20 cellular contexts compared by ENCODE assay signal in genomic region chr6:44105993-44106740, GRCh38. TPM values are rescaled to one million over a fixed set of nuclear protein-coding genes. Genes with fewer than 3 reads are reported as not detected.
DNase-seq lines count a peak whose midpoint lies in the region; ATAC-seq and TF ChIP-seq lines count a peak whose summit lies in the region.
"Had no signal": no experiment of that assay in that cellular context is flagged by ENCODE, and none has a peak within 500 bp of the region (broad histone marks: within the 10 kb centered on the region; RNA-seq: fewer than 3 reads in every experiment).

No MANE protein-coding gene starts in this region.

- ATAC-seq in left colon (peak; percentile 81), HG02798 (IDR thresholded peaks at IDR 0.05; ENCODE audit: poor library complexity, unreplicated experiment) (no peak)
- ATAC-seq: left ventricle myocardium superior; stimulated activated naive CD8-positive, alpha-beta T cell treated with anti-CD3 and anti-CD28 coated beads, Interleukin-15, Interleukin-2, amounts not matched to agents 100 U/mL and 50 U/mL, for 24 hours had no signal

- intact Hi-C loops in activated CD4-positive, alpha-beta memory T cell treated with anti-CD3 and anti-CD28 coated beads for 36 hours (cut with micrococcal nuclease): no loop called here
- intact Hi-C loops in left colon (cut with DNase I, micrococcal nuclease): no loop called here

- CTCF ChIA-PET in activated CD4-positive, alpha-beta memory T cell treated with anti-CD3 and anti-CD28 coated beads for 36 hours (lab: Charles Lee): interaction anchor here (0.9 to 1.0 kb wide), 2 partner anchors 10 to 199 kb away, joined by 3 to 4 read pairs; no protein-coding TSS in a partner anchor
- CTCF ChIA-PET in activated CD4-positive, alpha-beta memory T cell treated with anti-CD3 and anti-CD28 coated beads, Interleukin-2, amount 10 ng/mL, durations not matched to agents 7 days and 5 days (lab: Charles Lee): interaction anchor here (3.3 kb wide), 1 partner anchor 10 kb away, joined by 12 read pairs; no protein-coding TSS in a partner anchor

- H3K4me1 Mint-ChIP-seq in activated CD4-positive, alpha-beta memory T cell treated with anti-CD3 and anti-CD28 coated beads for 36 hours (ENCODE audit: low read depth): peaks cover 2% of the 10 kb centered on the region
- H3K4me1 Mint-ChIP-seq in activated CD4-positive, alpha-beta memory T cell treated with anti-CD3 and anti-CD28 coated beads, Interleukin-2, amount 10 ng/mL, durations not matched to agents 7 days and 5 days: peaks cover 21% of the 10 kb centered on the region
- peaks cover 17% of the 10 kb centered on the region for H3K4me1 Mint-ChIP-seq in type B pancreatic cell (ENCODE audit: unreplicated experiment)

- POLR2A ChIA-PET in activated CD4-positive, alpha-beta memory T cell treated with anti-CD3 and anti-CD28 coated beads for 36 hours (lab: Charles Lee): no interaction called here
- POLR2A ChIA-PET in activated CD4-positive, alpha-beta memory T cell treated with anti-CD3 and anti-CD28 coated beads, Interleukin-2, amount 10 ng/mL, durations not matched to agents 7 days and 5 days (lab: Charles Lee): no interaction called here

- no peaks in the 10 kb centered on the region for H3K27me3 Mint-ChIP-seq in activated CD4-positive, alpha-beta memory T cell treated with anti-CD3 and anti-CD28 coated beads for 36 hours
- H3K27me3 Mint-ChIP-seq in activated CD4-positive, alpha-beta memory T cell treated with anti-CD3 and anti-CD28 coated beads, Interleukin-2, amount 10 ng/mL, durations not matched to agents 7 days and 5 days: no peaks in the 10 kb centered on the region
- no peaks in the 10 kb centered on the region for H3K27me3 Mint-ChIP-seq in type B pancreatic cell

- H3K27ac Mint-ChIP-seq in activated CD4-positive, alpha-beta memory T cell treated with anti-CD3 and anti-CD28 coated beads for 36 hours: peak overlapping the region; percentile 6
- H3K27ac Mint-ChIP-seq in activated CD4-positive, alpha-beta memory T cell treated with anti-CD3 and anti-CD28 coated beads, Interleukin-2, amount 10 ng/mL, durations not matched to agents 7 days and 5 days: no peak overlapping the region
- peak overlapping the region; percentile 45 for H3K27ac Mint-ChIP-seq in type B pancreatic cell
- H3K27ac Mint-ChIP-seq: T-helper 2 cell treated with Interferon-gamma antibody and Interleukin-4, amounts not matched to agents 5 μg/mL and 100 μg/mL, for 36 hours had no signal

- no peaks in the 10 kb centered on the region for H3K9me3 Mint-ChIP-seq in activated CD4-positive, alpha-beta memory T cell treated with anti-CD3 and anti-CD28 coated beads for 36 hours
- H3K9me3 Mint-ChIP-seq in activated CD4-positive, alpha-beta memory T cell treated with anti-CD3 and anti-CD28 coated beads, Interleukin-2, amount 10 ng/mL, durations not matched to agents 7 days and 5 days: no peaks in the 10 kb centered on the region
- H3K9me3 Mint-ChIP-seq in type B pancreatic cell: no peaks in the 10 kb centered on the region
- H3K9me3 Mint-ChIP-seq: T-helper 2 cell treated with Interferon-gamma antibody and Interleukin-4, amounts not matched to agents 5 μg/mL and 100 μg/mL, for 36 hours had no signal

- H3K36me3 Mint-ChIP-seq in activated CD4-positive, alpha-beta memory T cell treated with anti-CD3 and anti-CD28 coated beads for 36 hours: peaks cover 10% of the 10 kb centered on the region
- H3K36me3 Mint-ChIP-seq in activated CD4-positive, alpha-beta memory T cell treated with anti-CD3 and anti-CD28 coated beads, Interleukin-2, amount 10 ng/mL, durations not matched to agents 7 days and 5 days (ENCODE audit: low read depth): peaks cover 13% of the 10 kb centered on the region
- peaks cover 18% of the 10 kb centered on the region for H3K36me3 Mint-ChIP-seq in type B pancreatic cell

- H3K4me3 Mint-ChIP-seq in activated CD4-positive, alpha-beta memory T cell treated with anti-CD3 and anti-CD28 coated beads for 36 hours: no peak overlapping the region
- H3K4me3 Mint-ChIP-seq in activated CD4-positive, alpha-beta memory T cell treated with anti-CD3 and anti-CD28 coated beads, Interleukin-2, amount 10 ng/mL, durations not matched to agents 7 days and 5 days: no peak overlapping the region
- no peak overlapping the region for H3K4me3 Mint-ChIP-seq in type B pancreatic cell
- H3K4me3 Mint-ChIP-seq: T-helper 2 cell treated with Interferon-gamma antibody and Interleukin-4, amounts not matched to agents 5 μg/mL and 100 μg/mL, for 36 hours had no signal

- DNase-seq in activated CD4-positive, alpha-beta memory T cell treated with anti-CD3 and anti-CD28 coated beads for 36 hours: no peak
- no peak for DNase-seq in activated CD4-positive, alpha-beta memory T cell treated with anti-CD3 and anti-CD28 coated beads, Interleukin-2, amount 10 ng/mL, durations not matched to agents 7 days and 5 days
- DNase-seq in amniotic epithelial cell (ENCODE audit: low read depth) (peak; percentile 53), left colon (peak in 1 of 2 donors; percentile 47), type B pancreatic cell (ENCODE audit: extremely low spot score, unreplicated experiment) (no peak), NCI-H1930 (lab: John Stamatoyannopoulos, UW) (no peak), NCI-H128 (lab: John Stamatoyannopoulos, UW; ENCODE audit: unreplicated experiment) (no peak)
- DNase-seq: 8988T; activated CD8-positive, alpha-beta memory T cell treated with anti-CD3 and anti-CD28 coated beads, Interleukin-2, amount 50 U/mL, for 48 hours; activated gamma-delta T cell; AML-193; amniotic stem cell; left ventricle myocardium superior; NCI-H1694; NCI-H526; RPMI8226; stimulated activated CD4-positive, alpha-beta T cell treated with anti-CD3 and anti-CD28 coated beads, Interleukin-4, amount 100 ng/mL, for 1 hour; stimulated activated naive CD8-positive, alpha-beta T cell treated with anti-CD3 and anti-CD28 coated beads, Interleukin-15, Interleukin-2, amounts not matched to agents 100 U/mL and 50 U/mL, for 24 hours had no signal

- no peak for TF ChIP-seq CTCF in type B pancreatic cell (conservative IDR thresholded peaks at IDR 0.05)

RNA-seq across cellular contexts. Expression of gene MRPL14, which starts 21.1 kb away (rescaled TPM):
- total RNA-seq in activated CD4-positive, alpha-beta memory T cell treated with anti-CD3 and anti-CD28 coated beads for 36 hours: 10 to 100 TPM; 49.5 to 50.1 TPM
- 10 to 100 TPM; 36.0 to 39.0 TPM for total RNA-seq in activated CD4-positive, alpha-beta memory T cell treated with anti-CD3 and anti-CD28 coated beads, Interleukin-2, amount 10 ng/mL, durations not matched to agents 7 days and 5 days
- 10 to 100 TPM; 47.5 to 63.1 TPM for total RNA-seq in left colon
- 45.5 and 53.7 TPM in 2 replicates for total RNA-seq in type B pancreatic cell (ENCODE audit: low replicate concordance)

RNA-seq across cellular contexts. Expression of gene TMEM63B, which starts 21.2 kb away (rescaled TPM):
- 10 to 100 TPM; 11.6 to 13.0 TPM for total RNA-seq in activated CD4-positive, alpha-beta memory T cell treated with anti-CD3 and anti-CD28 coated beads for 36 hours
- 10 to 100 TPM; 14.7 to 15.5 TPM for total RNA-seq in activated CD4-positive, alpha-beta memory T cell treated with anti-CD3 and anti-CD28 coated beads, Interleukin-2, amount 10 ng/mL, durations not matched to agents 7 days and 5 days
- total RNA-seq in left colon (100 to 1,000 TPM in 1 of 2 donors, 10 to 100 TPM in 1; 99.7 to 102 TPM), type B pancreatic cell (ENCODE audit: low replicate concordance) (45.5 and 57.5 TPM in 2 replicates)

RNA-seq across cellular contexts. Expression of gene CAPN11, which starts 52.5 kb away (rescaled TPM):
- total RNA-seq in activated CD4-positive, alpha-beta memory T cell treated with anti-CD3 and anti-CD28 coated beads for 36 hours: under 1 TPM in 1 of 2 experiments, not detected in 1; 0.12 TPM
- under 1 TPM in 1 of 2 experiments, not detected in 1; 0.13 TPM for total RNA-seq in activated CD4-positive, alpha-beta memory T cell treated with anti-CD3 and anti-CD28 coated beads, Interleukin-2, amount 10 ng/mL, durations not matched to agents 7 days and 5 days
- total RNA-seq in left colon (1 to 10 TPM in 1 of 2 donors, under 1 TPM in 1; 0.70 to 3.0 TPM), type B pancreatic cell (ENCODE audit: low replicate concordance) (not detected in 2 replicates)
